10 cellular contexts compared by ENCODE assay signal in the genomic region with DNA sequence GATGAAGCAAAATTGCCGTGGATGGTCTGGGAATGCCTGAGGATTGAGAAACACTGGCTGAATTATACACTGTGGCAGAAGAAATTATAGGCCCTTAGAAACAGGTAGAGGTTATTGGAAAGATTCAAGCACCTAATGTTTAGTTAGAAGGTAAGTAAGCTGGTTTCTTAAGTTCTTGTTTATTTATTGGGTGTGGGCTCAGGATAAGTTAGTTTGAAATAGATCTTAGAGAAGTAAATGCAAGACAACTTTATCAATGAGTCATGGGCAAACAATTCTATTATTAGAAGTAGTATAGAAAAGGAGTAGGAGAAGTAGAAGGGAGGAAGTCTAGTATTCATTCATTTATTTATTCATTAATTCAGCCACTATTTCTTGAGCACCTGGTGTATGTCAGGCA.
DNase-seq lines count a peak whose midpoint lies in the region; ATAC-seq and TF ChIP-seq lines count a peak whose summit lies in the region.
"Had no signal": no experiment of that assay in that cellular context is flagged by ENCODE, and none has a peak within 500 bp of the region (broad histone marks: within the 10 kb centered on the region; RNA-seq: fewer than 3 reads in every experiment).

No MANE protein-coding gene starts in this region.

- no peak overlapping the region for H3K4me3 Mint-ChIP-seq in central memory CD8-positive, alpha-beta T cell
- peak overlapping the region in 1 of 10 donors; percentile 42 for H3K4me3 Mint-ChIP-seq in naive thymus-derived CD4-positive, alpha-beta T cell
- H3K4me3 Mint-ChIP-seq in activated T-helper 2 cell treated with anti-CD3 and anti-CD28 coated beads, Interferon-gamma antibody, Interleukin-2, Interleukin-4, amounts not matched to agents 10 μg/mL and 5 μg/mL and 100 μg/mL, durations not matched to agents 14 hours and 24 hours and 36 hours (ENCODE audit: low read depth): no peak overlapping the region

- intact Hi-C loops in A673 (cut with micrococcal nuclease; ENCODE audit: unreplicated experiment): no loop called here
- intact Hi-C loops in IMR-90 (cut with micrococcal nuclease): loop anchor here (10.0 kb wide), 1 partner anchor 312 kb away; the partner anchor contains the start of gene COMTD1
- intact Hi-C loops in naive thymus-derived CD4-positive, alpha-beta T cell (cut with micrococcal nuclease): no loop called here
- intact Hi-C loops in activated T-helper 2 cell treated with anti-CD3 and anti-CD28 coated beads, Interferon-gamma antibody, Interleukin-2, Interleukin-4, amounts not matched to agents 10 μg/mL and 5 μg/mL and 100 μg/mL, durations not matched to agents 14 hours and 24 hours and 36 hours (cut with micrococcal nuclease): no loop called here

- peaks cover 7% of the 10 kb centered on the region for H3K36me3 Mint-ChIP-seq in central memory CD8-positive, alpha-beta T cell (ENCODE audit: insufficient read depth)
- H3K36me3 Mint-ChIP-seq in naive thymus-derived CD4-positive, alpha-beta T cell: peaks cover 0 to 17% (median 14%) of the 10 kb centered on the region in 5 donors
- peaks cover 11% of the 10 kb centered on the region for H3K36me3 Mint-ChIP-seq in activated T-helper 2 cell treated with anti-CD3 and anti-CD28 coated beads, Interferon-gamma antibody, Interleukin-2, Interleukin-4, amounts not matched to agents 10 μg/mL and 5 μg/mL and 100 μg/mL, durations not matched to agents 14 hours and 24 hours and 36 hours (ENCODE audit: low read depth)

- H4K20me1 ChIP-seq in IMR-90 (ENCODE audit: insufficient read depth, low read length): 0 out of 2 replicates have a peak, but pooled peaks cover 2% of the 10 kb centered on the region

- H3K4me2 ChIP-seq in IMR-90 (ENCODE audit: low read depth, low read length): peak overlapping the region; percentile 41; the same call in 1 of the 2 replicates

- peak overlapping the region; percentile 58 to 91; a peak in 3 of 4 replicates for H4K8ac ChIP-seq in IMR-90 (ENCODE audit: low read depth in 2 of 2, low read length in 2 of 2)

- H3K4ac ChIP-seq in IMR-90 (ENCODE audit: low read depth, low read length): peak overlapping the region; percentile 98

- TF ChIP-seq POLR2A in IMR-90 (IDR thresholded peaks at IDR 0.05; ENCODE audit: low read depth, low read length): no peak

- H3K27ac ChIP-seq in A673 (ENCODE audit: low read depth, low read length, poor library complexity, severe bottlenecking) (peak overlapping the region; percentile 23), IMR-90 (ENCODE audit: insufficient read depth, low read length) (peak overlapping the region; percentile 54; the same call in 1 of the 2 replicates)
- no peak overlapping the region for H3K27ac ChIP-seq in naive thymus-derived CD4-positive, alpha-beta T cell (ENCODE audit: low read depth, low read length)
- H3K27ac ChIP-seq: BLaER1 treated with 17β-estradiol and CSF1 and Interleukin-3, amounts not matched to agents 10 nM and 100 nM had no signal

- TF ChIP-seq CTCF in A673 (conservative IDR thresholded peaks at IDR 0.05; ENCODE audit: low read depth, low read length) (no peak), IMR-90 (conservative IDR thresholded peaks at IDR 0.05; ENCODE audit: low read depth, low read length) (no peak)

- peaks cover 36 to 64% of the 10 kb centered on the region in 2 experiments for H3K79me1 ChIP-seq in IMR-90 (ENCODE audit: low read depth in 1 of 2, low read length in 2 of 2)

- H2BK15ac ChIP-seq in IMR-90 (ENCODE audit: low read depth, low read length): peak overlapping the region; percentile 95; the same call in 2 of the 3 replicates

- peak overlapping the region; percentile 97 for H2BK120ac ChIP-seq in IMR-90 (ENCODE audit: low read depth, low read length)

- dilution Hi-C loops in IMR-90 (cut with HindIII; ENCODE audit: low sequenced_read_pairs, unreplicated experiment): no loop called here

- H3K36me3 ChIP-seq in A673 (ENCODE audit: insufficient read depth, low read length, poor library complexity, severe bottlenecking): no peaks in the 10 kb centered on the region
- no peaks in the 10 kb centered on the region for H3K36me3 ChIP-seq in IMR-90 (ENCODE audit: control insufficient read depth, insufficient read depth, low read length)
- no peaks in the 10 kb centered on the region for H3K36me3 ChIP-seq in naive thymus-derived CD4-positive, alpha-beta T cell (ENCODE audit: control insufficient read depth in 2 of 3, insufficient read depth in 3 of 3, low read length in 3 of 3)

- in situ Hi-C loops in IMR-90 (cut with MboI; ENCODE audit: low sequenced_read_pairs): no loop called here

- no peak overlapping the region for H2AK9ac ChIP-seq in IMR-90 (replicated peaks; ENCODE audit: low read depth, low read length, poor library complexity)

- TF ChIP-seq RAD21 in IMR-90 (IDR thresholded peaks at IDR 0.05; ENCODE audit: low read length): no peak

- H3K14ac ChIP-seq in IMR-90 (replicated peaks; ENCODE audit: low read depth, low read length): peak overlapping the region; percentile 94

- peak overlapping the region; percentile 99 for H2AK5ac ChIP-seq in IMR-90 (ENCODE audit: low read depth, low read length)

- peaks cover 63% of the 10 kb centered on the region for H3K4me1 ChIP-seq in A673 (ENCODE audit: insufficient read depth, low read length, poor library complexity, severe bottlenecking)
- H3K4me1 ChIP-seq in IMR-90 (ENCODE audit: control insufficient read depth, insufficient read depth, low read length): peaks cover 27% of the 10 kb centered on the region
- no peaks in the 10 kb centered on the region for H3K4me1 ChIP-seq in naive thymus-derived CD4-positive, alpha-beta T cell (ENCODE audit: control insufficient read depth in 2 of 2, insufficient read depth in 2 of 2, low read length in 2 of 2)

- WGBS in IMR-90 (ENCODE audit: extremely low coverage in 2 of 2, insufficient read length in 1 of 2), 2 experiments: 90% methylated on average over 1 of the region's 1 CpG; no CpG with 5 or more reads in 1 of the 2 experiments

- H3K9me3 Mint-ChIP-seq in central memory CD8-positive, alpha-beta T cell: no peaks in the 10 kb centered on the region
- peaks cover 0 to 23% (median 8%) of the 10 kb centered on the region in 11 donors for H3K9me3 Mint-ChIP-seq in naive thymus-derived CD4-positive, alpha-beta T cell
- H3K9me3 Mint-ChIP-seq in activated T-helper 2 cell treated with anti-CD3 and anti-CD28 coated beads, Interferon-gamma antibody, Interleukin-2, Interleukin-4, amounts not matched to agents 10 μg/mL and 5 μg/mL and 100 μg/mL, durations not matched to agents 14 hours and 24 hours and 36 hours: peaks cover 7% of the 10 kb centered on the region

- POLR2A ChIA-PET in A673 (lab: Charles Lee; ENCODE audit: low non-redundant PET) (no interaction called here), IMR-90 (lab: Charles Lee; ENCODE audit: unreplicated experiment) (no interaction called here)
- POLR2A ChIA-PET in naive thymus-derived CD4-positive, alpha-beta T cell (lab: Charles Lee): no interaction called here

- peak overlapping the region; percentile 97; the same call in 1 of the 2 replicates for H4K91ac ChIP-seq in IMR-90 (ENCODE audit: insufficient read depth, low read depth, low read length)

- no TSS peak for BruUV-seq in A673 (replicated peaks; lab: Mats Ljungman, UMichigan)
- no TSS peak for BruUV-seq in IMR-90 (replicated peaks; lab: Mats Ljungman, UMichigan)

- no peak overlapping the region for H3K4me3 ChIP-seq in A673 (ENCODE audit: low read depth, low read length, poor library complexity, severe bottlenecking)
- H3K4me3 ChIP-seq in IMR-90 (ENCODE audit: insufficient read depth, low read depth, low read length): no peak overlapping the region
- H3K4me3 ChIP-seq in naive thymus-derived CD4-positive, alpha-beta T cell (ENCODE audit: low read length): no peak overlapping the region
- H3K4me3 ChIP-seq: BLaER1 treated with 17β-estradiol and CSF1 and Interleukin-3, amounts not matched to agents 10 nM and 100 nM had no signal

- peaks cover 9% of the 10 kb centered on the region for H3K9me3 ChIP-seq in A673 (ENCODE audit: low read depth, low read length, poor library complexity, severe bottlenecking)
- H3K9me3 ChIP-seq in IMR-90 (ENCODE audit: control insufficient read depth, insufficient read depth, low read length): peaks cover 5% of the 10 kb centered on the region
- no peaks in the 10 kb centered on the region for H3K9me3 ChIP-seq in naive thymus-derived CD4-positive, alpha-beta T cell (ENCODE audit: control insufficient read depth in 2 of 3, low read length in 3 of 3)

- 0 out of 2 replicates have a peak overlapping the region, but pooled peaks have one; percentile 12 for H4K5ac ChIP-seq in IMR-90 (ENCODE audit: low read depth, low read length)

- no peak for DNase-seq in A673 (ENCODE audit: low spot score)
- DNase-seq in IMR-90: peak; percentile 52
- no peak for DNase-seq in central memory CD8-positive, alpha-beta T cell (ENCODE audit: low spot score in 2 of 2)
- no peak for DNase-seq in naive thymus-derived CD4-positive, alpha-beta T cell
- no peak for DNase-seq in NCI-H748 treated with DMSO at 0.1 percent for 48 hours (lab: John Stamatoyannopoulos, UW)
- no peak for DNase-seq in activated T-helper 2 cell treated with anti-CD3 and anti-CD28 coated beads, Interferon-gamma antibody, Interleukin-2, Interleukin-4, amounts not matched to agents 10 μg/mL and 5 μg/mL and 100 μg/mL, durations not matched to agents 14 hours and 24 hours and 36 hours (ENCODE audit: low spot score)
- no peak for DNase-seq in cerebellar nuclear complex (lab: John Stamatoyannopoulos, UW)
- DNase-seq: NCI-H2107 had no signal

- H2BK20ac ChIP-seq in IMR-90 (ENCODE audit: low read depth, low read length): peak overlapping the region; percentile 98

- H2BK5ac ChIP-seq in IMR-90 (ENCODE audit: low read depth, low read length, poor library complexity, severe bottlenecking): peak overlapping the region; percentile 92

- no peaks in the 10 kb centered on the region for H3K27me3 Mint-ChIP-seq in central memory CD8-positive, alpha-beta T cell
- H3K27me3 Mint-ChIP-seq in naive thymus-derived CD4-positive, alpha-beta T cell: no peaks in the 10 kb centered on the region
- no peaks in the 10 kb centered on the region for H3K27me3 Mint-ChIP-seq in activated T-helper 2 cell treated with anti-CD3 and anti-CD28 coated beads, Interferon-gamma antibody, Interleukin-2, Interleukin-4, amounts not matched to agents 10 μg/mL and 5 μg/mL and 100 μg/mL, durations not matched to agents 14 hours and 24 hours and 36 hours (ENCODE audit: low read depth)

- peak overlapping the region; percentile 74; the same call in 1 of the 2 replicates for H3K18ac ChIP-seq in IMR-90 (ENCODE audit: low read depth, low read length)

- no peak overlapping the region for H2AFZ ChIP-seq in IMR-90 (replicated peaks; ENCODE audit: low read length, poor library complexity)

- H3K9me1 ChIP-seq in IMR-90 (ENCODE audit: insufficient read depth, low read length): peaks cover 30% of the 10 kb centered on the region

- peaks cover 41% of the 10 kb centered on the region for H3K4me1 Mint-ChIP-seq in central memory CD8-positive, alpha-beta T cell
- H3K4me1 Mint-ChIP-seq in naive thymus-derived CD4-positive, alpha-beta T cell: peaks cover 20 to 75% (median 61%) of the 10 kb centered on the region in 7 donors
- H3K4me1 Mint-ChIP-seq in activated T-helper 2 cell treated with anti-CD3 and anti-CD28 coated beads, Interferon-gamma antibody, Interleukin-2, Interleukin-4, amounts not matched to agents 10 μg/mL and 5 μg/mL and 100 μg/mL, durations not matched to agents 14 hours and 24 hours and 36 hours (ENCODE audit: low read depth): peaks cover 17% of the 10 kb centered on the region

- H3K23ac ChIP-seq in IMR-90 (ENCODE audit: low read depth, low read length): peak overlapping the region; percentile 95; the same call in 1 of the 2 replicates

- no peaks in the 10 kb centered on the region for H3K27me3 ChIP-seq in A673 (replicated peaks; ENCODE audit: insufficient read depth, low read depth, low read length, poor library complexity)
- H3K27me3 ChIP-seq in IMR-90 (ENCODE audit: control insufficient read depth, insufficient read depth, low read length): no peaks in the 10 kb centered on the region
- no peaks in the 10 kb centered on the region for H3K27me3 ChIP-seq in naive thymus-derived CD4-positive, alpha-beta T cell (ENCODE audit: control insufficient read depth in 2 of 2, insufficient read depth in 2 of 2, low read length in 2 of 2)
- H3K27me3 ChIP-seq: BLaER1 treated with 17β-estradiol and CSF1 and Interleukin-3, amounts not matched to agents 10 nM and 100 nM had no signal

- no peak for ATAC-seq in IMR-90 (ENCODE audit: low read depth)
- no peak for ATAC-seq in central memory CD8-positive, alpha-beta T cell (replicated peaks; ENCODE audit: extremely low read depth, poor library complexity, severe bottlenecking)
- ATAC-seq in naive thymus-derived CD4-positive, alpha-beta T cell: no peak
- no peak for ATAC-seq in GM21447 (IDR thresholded peaks at IDR 0.05; ENCODE audit: unreplicated experiment)

- no peak overlapping the region for H3K56ac ChIP-seq in IMR-90 (ENCODE audit: extremely low read depth, insufficient read depth, low read length)

- H3K27ac Mint-ChIP-seq in central memory CD8-positive, alpha-beta T cell (ENCODE audit: low read depth): peak overlapping the region; percentile 12
- peak overlapping the region in 6 of 9 donors; percentile 4 to 50 (median 39) for H3K27ac Mint-ChIP-seq in naive thymus-derived CD4-positive, alpha-beta T cell
- no peak overlapping the region for H3K27ac Mint-ChIP-seq in activated T-helper 2 cell treated with anti-CD3 and anti-CD28 coated beads, Interferon-gamma antibody, Interleukin-2, Interleukin-4, amounts not matched to agents 10 μg/mL and 5 μg/mL and 100 μg/mL, durations not matched to agents 14 hours and 24 hours and 36 hours

- no peak overlapping the region for H3K9ac ChIP-seq in IMR-90 (ENCODE audit: low read depth, low read length)
- H3K9ac ChIP-seq: BLaER1 treated with 17β-estradiol and CSF1 and Interleukin-3, amounts not matched to agents 10 nM and 100 nM had no signal

- CTCF ChIA-PET in A673 (lab: Charles Lee) (no interaction called here), IMR-90 (lab: Yijun Ruan, JAX) (interaction anchor here (0.6 kb wide), 1 partner anchor 264 kb away, joined by 3 read pairs; no protein-coding TSS in a partner anchor)
- CTCF ChIA-PET in naive thymus-derived CD4-positive, alpha-beta T cell (lab: Charles Lee): no interaction called here
